ENCODE assay signal across 18 cellular contexts in the genomic region with DNA sequence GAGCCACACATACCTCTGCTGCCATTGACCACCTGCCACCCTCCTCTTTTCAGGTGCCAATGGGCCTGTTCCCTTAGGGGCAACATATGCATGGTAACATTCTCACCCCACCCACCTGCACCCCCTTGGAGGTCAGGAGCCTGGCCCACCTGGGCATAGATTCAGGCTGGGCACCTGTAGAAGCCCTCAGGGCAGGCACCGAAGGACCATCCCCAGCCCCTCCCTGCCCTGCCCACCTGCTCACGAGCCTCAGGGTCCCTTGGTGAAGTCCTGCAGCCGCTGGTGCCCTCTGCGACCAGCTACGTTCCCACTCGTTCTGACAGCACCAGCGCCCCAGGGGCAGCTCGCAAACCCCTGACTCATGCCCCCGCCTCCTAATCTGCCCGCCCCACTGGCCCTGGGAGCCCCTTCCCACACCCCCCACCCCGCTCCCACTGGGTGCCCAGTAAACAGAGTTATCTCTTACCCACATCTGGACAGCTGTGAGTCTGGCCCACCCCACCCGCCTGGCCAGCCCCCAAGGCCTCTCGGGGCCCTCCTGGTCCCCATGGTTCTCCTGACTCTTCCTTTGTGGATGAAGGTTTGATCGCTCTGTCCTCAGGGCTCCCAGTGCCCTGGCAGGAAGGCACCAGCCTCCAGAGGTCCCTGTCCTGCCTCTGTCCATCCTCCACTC. TPM values are rescaled to one million over a fixed set of nuclear protein-coding genes. Genes with fewer than 3 reads are reported as not detected.
"Had no signal": no experiment of that assay in that cellular context is flagged by ENCODE, and none has a peak within 500 bp of the region (broad histone marks: within the 10 kb centered on the region; RNA-seq: fewer than 3 reads in every experiment).

Gene SLC4A1 (minus strand): TSS at position 318 of the 673 bp plus-strand sequence. CDS start 5,269 bp downstream, outside the sequence.

- H3K36me3 Mint-ChIP-seq: activated naive CD4-positive, alpha-beta T cell treated with anti-CD3 and anti-CD28 coated beads, Interleukin-2, amount 10 ng/mL, durations not matched to agents 7 days and 5 days had no signal

- H3K9ac ChIP-seq: parathyroid adenoma had no signal

- H2AFZ ChIP-seq: parathyroid adenoma had no signal

- DNase-seq: activated CD4-positive, alpha-beta T cell treated with anti-CD3 and anti-CD28 coated beads, Interleukin-2, amount 50 U/mL, for 4 hours; activated CD4-positive, CD25-positive, alpha-beta regulatory T cell treated with anti-CD3 and anti-CD28 coated beads, Interleukin-2, amount 50 U/mL, for 72 hours; activated naive CD4-positive, alpha-beta T cell treated with anti-CD3 and anti-CD28 coated beads, Interleukin-2, amount 10 ng/mL, durations not matched to agents 7 days and 5 days; activated T-cell treated with anti-CD3 and anti-CD28 coated beads, Interleukin-2, amount 50 U/mL, for 1 hour; dorsolateral prefrontal cortex; midbrain; retina; stimulated activated CD4-positive, alpha-beta T cell treated with anti-CD3 and anti-CD28 coated beads, Interleukin-15, amount 100 ng/mL, for 24 hours; stimulated activated CD4-positive, alpha-beta T cell treated with anti-CD3 and anti-CD28 coated beads, Interleukin-4, amount 100 ng/mL, for 24 hours; stimulated activated naive CD4-positive, alpha-beta T cell; trophoblast cell had no signal

- ATAC-seq: left lobe of liver had no signal

- H3K27me3 ChIP-seq: dorsolateral prefrontal cortex had no signal

- H3K9me3 ChIP-seq: esophagus muscularis mucosa had no signal

- H3K4me3 ChIP-seq: dorsolateral prefrontal cortex, esophagus muscularis mucosa had no signal

- H3K4me1 ChIP-seq: parathyroid adenoma had no signal

- H3K4me1 Mint-ChIP-seq: activated naive CD4-positive, alpha-beta T cell treated with anti-CD3 and anti-CD28 coated beads, Interleukin-2, amount 10 ng/mL, durations not matched to agents 7 days and 5 days had no signal

- H3K9me3 Mint-ChIP-seq: activated naive CD4-positive, alpha-beta T cell treated with anti-CD3 and anti-CD28 coated beads, Interleukin-2, amount 10 ng/mL, durations not matched to agents 7 days and 5 days had no signal

- H3K36me3 ChIP-seq: esophagus muscularis mucosa had no signal

- H3K79me2 ChIP-seq: parathyroid adenoma had no signal

- H3K4me3 Mint-ChIP-seq: activated naive CD4-positive, alpha-beta T cell treated with anti-CD3 and anti-CD28 coated beads, Interleukin-2, amount 10 ng/mL, durations not matched to agents 7 days and 5 days had no signal

- H3K27ac ChIP-seq: dorsolateral prefrontal cortex, esophagus muscularis mucosa, parathyroid adenoma had no signal

RNA-seq across cellular contexts. Expression of gene SLC4A1, which starts in this region (rescaled TPM):
- total RNA-seq: astrocyte, bronchial epithelial cell, lung microvascular endothelial cell, myocyte had no signal
